20 cellular contexts compared by ENCODE assay signal in genomic region chr15:89446260-89446891, GRCh38. TPM values are rescaled to one million over a fixed set of nuclear protein-coding genes. Genes with fewer than 3 reads are reported as not detected.
DNase-seq lines count a peak whose midpoint lies in the region; ATAC-seq, FAIRE-seq and TF ChIP-seq lines count a peak whose summit lies in the region.
"Had no signal": no experiment of that assay in that cellular context is flagged by ENCODE, and none has a peak within 500 bp of the region (broad histone marks: within the 10 kb centered on the region; RNA-seq: fewer than 3 reads in every experiment).

No MANE protein-coding gene starts in this region.

- H3K4me3 ChIP-seq in pancreas = no peak overlapping the region
- H3K4me3 ChIP-seq: A549, GM23248 had no signal

- H3K9me3 ChIP-seq in pancreas = no peaks in the 10 kb centered on the region
- H3K9me3 ChIP-seq: A549 had no signal

- H3K9me3 Mint-ChIP-seq in activated T-cell treated with anti-CD3 and anti-CD28 coated beads, Interleukin-2, amount 50 U/mL, for 72 hours = no peaks in the 10 kb centered on the region
- H3K9me3 Mint-ChIP-seq: CD8-positive, alpha-beta T cell had no signal

- no peaks in the 10 kb centered on the region for H3K4me1 Mint-ChIP-seq in activated T-cell treated with anti-CD3 and anti-CD28 coated beads, Interleukin-2, amount 50 U/mL, for 72 hours (ENCODE audit: low read depth)

- intact Hi-C loops in pancreas (cut with DNase I) = no loop called here

- H3K36me3 ChIP-seq in pancreas = no peaks in the 10 kb centered on the region

- peak; percentile 79 to 87 for ATAC-seq in activated T-cell treated with anti-CD3 and anti-CD28 coated beads, Interleukin-2, amount 50 U/mL, for 72 hours (replicated peaks in 1 of 2)
- ATAC-seq in pancreas (peak; percentile 51 to 70 (median 56)), HG03025 (IDR thresholded peaks at IDR 0.05; ENCODE audit: low FRiP score, unreplicated experiment) (no peak), HG02970 (IDR thresholded peaks at IDR 0.05; ENCODE audit: low FRiP score, unreplicated experiment) (no peak)
- ATAC-seq: A549; CD8-positive, alpha-beta T cell; HCT116 had no signal

- FAIRE-seq in pancreas (lab: Jason Lieb, UNC) = no peak
- FAIRE-seq: A549, D721Med, G401.6, GM18507, H54 had no signal

- DNase-seq in activated T-cell treated with anti-CD3 and anti-CD28 coated beads, Interleukin-2, amount 50 U/mL, for 72 hours = peak in 1 of 2 donors; percentile 12
- no peak for DNase-seq in activated T-cell treated with anti-CD3 and anti-CD28 coated beads, Interleukin-2, amount 50 U/mL, for 1 hour
- DNase-seq in NCI-H2227 treated with DMSO at 0.1 percent for 48 hours (lab: John Stamatoyannopoulos, UW) (peak; percentile 8), pancreas (peak in 1 of 6 donors; percentile 48)
- DNase-seq: CD8-positive, alpha-beta T cell; COR-L47; DMS153; DMS79 treated with DMSO at 0.1 percent for 48 hours; EL; GM23248 had no signal

- no peak overlapping the region for H3K27ac Mint-ChIP-seq in activated T-cell treated with anti-CD3 and anti-CD28 coated beads, Interleukin-2, amount 50 U/mL, for 72 hours
- H3K27ac Mint-ChIP-seq: CD14-positive monocyte; CD8-positive, alpha-beta T cell had no signal

- H3K27me3 ChIP-seq in pancreas = no peaks in the 10 kb centered on the region

- TF ChIP-seq CTCF in pancreas (IDR thresholded peaks at IDR 0.05) = no peak

- peaks cover 49% of the 10 kb centered on the region for H3K27me3 Mint-ChIP-seq in activated T-cell treated with anti-CD3 and anti-CD28 coated beads, Interleukin-2, amount 50 U/mL, for 72 hours (ENCODE audit: low read depth)

- H3K4me3 Mint-ChIP-seq in activated T-cell treated with anti-CD3 and anti-CD28 coated beads, Interleukin-2, amount 50 U/mL, for 72 hours = no peak overlapping the region
- H3K4me3 Mint-ChIP-seq: CD14-positive monocyte; CD8-positive, alpha-beta T cell had no signal

- WGBS in pancreas, 2 donors = 45% methylated on average over 9 of the region's 9 CpGs

- peaks cover 7 to 9% (median 8%) of the 10 kb centered on the region in 3 donors for H3K4me1 ChIP-seq in pancreas

- H3K27ac ChIP-seq in pancreas = peak overlapping the region; percentile 39 to 50 (median 46)
- H3K27ac ChIP-seq: A549, GM23248 had no signal

- no peaks in the 10 kb centered on the region for H3K36me3 Mint-ChIP-seq in activated T-cell treated with anti-CD3 and anti-CD28 coated beads, Interleukin-2, amount 50 U/mL, for 72 hours (ENCODE audit: insufficient read depth in 2 of 2)
- H3K36me3 Mint-ChIP-seq: CD8-positive, alpha-beta T cell had no signal

RNA-seq across cellular contexts. Expression of gene RHCG, which starts 50.0 kb away (rescaled TPM):
- total RNA-seq in activated T-cell treated with anti-CD3 and anti-CD28 coated beads, Interleukin-2, amount 50 U/mL, for 72 hours = not detected
- under 1 TPM; 0.12 to 0.92 (median 0.78) TPM for total RNA-seq in pancreas
- polyA plus RNA-seq in pancreas = under 1 TPM; 0.57 to 0.68 TPM
- total RNA-seq: CD8-positive, alpha-beta T cell; GM23248 had no signal
- polyA plus RNA-seq: BJ, CD14-positive monocyte, GM23248 had no signal

Comparison
In these comparisons a context has a peak if more than half of its experiments do, and no peak if none do; other contexts are left out.
1. ATAC-seq: peak in activated T-cell treated with anti-CD3 and anti-CD28 coated beads, Interleukin-2, amount 50 U/mL, for 72 hours (2 of 2) and pancreas (4 of 4); none in HG03025 (single experiment) and HG02970 (single experiment).